In the genomic region with DNA sequence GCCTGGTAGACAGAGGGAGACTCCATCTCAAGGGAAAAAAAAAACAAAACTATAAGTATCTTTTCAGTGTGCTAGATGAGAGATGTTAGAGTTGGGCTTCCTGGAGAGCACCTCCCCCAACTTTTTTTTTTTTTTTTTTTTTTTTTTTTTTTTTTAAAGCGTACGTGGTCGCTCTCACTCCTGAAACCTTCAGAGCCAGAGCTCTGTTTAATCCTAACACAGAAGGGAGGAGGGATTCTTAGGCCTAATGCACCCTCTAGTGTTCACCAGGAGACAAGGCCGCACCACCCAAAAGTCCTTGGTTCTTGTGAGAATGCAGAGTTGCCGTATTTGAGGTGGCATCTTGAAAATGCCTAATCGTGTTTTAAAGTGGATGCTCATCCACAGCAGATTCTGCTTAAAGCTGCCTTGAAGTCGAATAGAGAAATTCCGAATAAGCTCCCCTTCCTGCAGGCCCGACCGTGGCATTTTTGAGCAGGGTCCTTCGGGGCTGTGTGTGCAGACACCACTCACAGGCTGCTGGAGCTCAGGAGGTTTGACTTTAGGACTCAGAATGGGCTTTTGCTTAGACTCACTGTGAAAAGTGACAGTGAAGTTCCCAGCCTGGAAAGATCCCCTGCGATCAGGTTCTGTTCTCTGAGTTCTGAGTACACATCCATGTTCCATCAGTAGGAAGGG, we compare ENCODE assay signal across 8 cellular contexts.
A peak's percentile ranks its signal among the peaks of the same experiment; 100 is the strongest.
DNase-seq lines count a peak whose midpoint lies in the region; ATAC-seq, FAIRE-seq and TF ChIP-seq lines count a peak whose summit lies in the region.

No MANE protein-coding gene starts in this region.

- POLR2A ChIA-PET in Panc1 (lab: Charles Lee): no interaction called here

- CTCF ChIA-PET in Panc1 (lab: Charles Lee): interaction anchor here (0.6 to 1.4 kb wide), 15 partner anchors 11 to 1409 kb away, joined by 3 to 29 read pairs (median 4); no protein-coding TSS in a partner anchor

- intact Hi-C loops in Panc1 (cut with micrococcal nuclease; ENCODE audit: unreplicated experiment): loop anchor here (1.0 to 10.0 kb wide), 2 partner anchors 151 to 612 kb away; no protein-coding TSS in a partner anchor
- intact Hi-C loops in posterior vena cava (cut with DNase I): loop anchor here (2.0 to 10.0 kb wide), 3 partner anchors 72 to 612 kb away; no protein-coding TSS in a partner anchor

- no TSS peak for BruUV-seq in Panc1 (replicated peaks; lab: Mats Ljungman, UMichigan)

- H3K27me3 ChIP-seq in Panc1 (ENCODE audit: control insufficient read depth, insufficient read depth, low read length) (no peaks in the 10 kb centered on the region), cardiac muscle cell (no peaks in the 10 kb centered on the region)

- H3K9me3 ChIP-seq in Panc1 (ENCODE audit: control insufficient read depth, insufficient read depth, low read depth, low read length) (no peaks in the 10 kb centered on the region), cardiac muscle cell (ENCODE audit: low read depth) (no peaks in the 10 kb centered on the region)

- H3K36me3 ChIP-seq in Panc1 (ENCODE audit: control insufficient read depth, insufficient read depth, low read length) (no peaks in the 10 kb centered on the region), cardiac muscle cell (no peaks in the 10 kb centered on the region)

- H3K36me3 Mint-ChIP-seq in activated naive CD8-positive, alpha-beta T cell treated with anti-CD3 and anti-CD28 coated beads for 36 hours: no peaks in the 10 kb centered on the region
- peaks cover 2% of the 10 kb centered on the region for H3K36me3 Mint-ChIP-seq in progenitor cell of endocrine pancreas (ENCODE audit: insufficient read depth)

- no peak for TF ChIP-seq POLR2A in GM12892 (IDR thresholded peaks at IDR 0.05; ENCODE audit: low read depth, low read length)

- ATAC-seq in Panc1: peak; percentile 97

- in situ Hi-C loops in Panc1 (cut with HindIII; ENCODE audit: low pct_unique_long_range_greater_than_20kb, low sequenced_read_pairs): no loop called here

- no peak overlapping the region for H3K27ac Mint-ChIP-seq in activated naive CD8-positive, alpha-beta T cell treated with anti-CD3 and anti-CD28 coated beads for 36 hours
- no peak overlapping the region for H3K27ac Mint-ChIP-seq in progenitor cell of endocrine pancreas

- TF ChIP-seq CTCF in Panc1 (IDR thresholded peaks at IDR 0.05) (peak; percentile 87), cardiac muscle cell (IDR thresholded peaks at IDR 0.05; ENCODE audit: low read depth, low read length) (peak; percentile 78), progenitor cell of endocrine pancreas (IDR thresholded peaks at IDR 0.05; ENCODE audit: unreplicated experiment) (peak; percentile 75)

- no peak overlapping the region for H3K4me3 Mint-ChIP-seq in activated naive CD8-positive, alpha-beta T cell treated with anti-CD3 and anti-CD28 coated beads for 36 hours
- no peak overlapping the region for H3K4me3 Mint-ChIP-seq in progenitor cell of endocrine pancreas (ENCODE audit: low read depth)

- no peak overlapping the region for H3K4me3 ChIP-seq in Jurkat, Clone E6-1 (ENCODE audit: low read length)
- H3K4me3 ChIP-seq in Panc1 (ENCODE audit: low read depth in 2 of 2, low read length in 2 of 2) (no peak overlapping the region), cardiac muscle cell (no peak overlapping the region)

- no peaks in the 10 kb centered on the region for H3K9me3 Mint-ChIP-seq in activated naive CD8-positive, alpha-beta T cell treated with anti-CD3 and anti-CD28 coated beads for 36 hours
- H3K9me3 Mint-ChIP-seq in progenitor cell of endocrine pancreas (ENCODE audit: low read depth): no peaks in the 10 kb centered on the region

- H3K27me3 Mint-ChIP-seq in activated naive CD8-positive, alpha-beta T cell treated with anti-CD3 and anti-CD28 coated beads for 36 hours: peaks cover 13% of the 10 kb centered on the region
- no peaks in the 10 kb centered on the region for H3K27me3 Mint-ChIP-seq in progenitor cell of endocrine pancreas

- FAIRE-seq in GM12892 (lab: Jason Lieb, UNC): no peak

- no peaks in the 10 kb centered on the region for H3K4me1 ChIP-seq in Panc1 (ENCODE audit: control insufficient read depth, insufficient read depth, low read length)
- H3K4me1 ChIP-seq in cardiac muscle cell (ENCODE audit: low read depth): no peaks in the 10 kb centered on the region

- DNase-seq in AG08395 (ENCODE audit: low spot score): peak; percentile 88
- peak; percentile 44 for DNase-seq in GM12892 (ENCODE audit: insufficient read length)
- DNase-seq in Jurkat, Clone E6-1 (ENCODE audit: low read depth, low spot score): peak; percentile 82
- peak; percentile 50 for DNase-seq in Panc1 (ENCODE audit: low read depth, low spot score)
- DNase-seq in activated naive CD8-positive, alpha-beta T cell treated with anti-CD3 and anti-CD28 coated beads for 36 hours: peak; percentile 26
- DNase-seq in cardiac muscle cell (ENCODE audit: low read depth in 1 of 2, low spot score in 1 of 2): peak; percentile 92 to 93
- peak; percentile 42 for DNase-seq in progenitor cell of endocrine pancreas (ENCODE audit: low spot score, unreplicated experiment)
- DNase-seq in posterior vena cava (ENCODE audit: low spot score): no peak

- no peaks in the 10 kb centered on the region for H3K4me1 Mint-ChIP-seq in activated naive CD8-positive, alpha-beta T cell treated with anti-CD3 and anti-CD28 coated beads for 36 hours
- H3K4me1 Mint-ChIP-seq in progenitor cell of endocrine pancreas (ENCODE audit: low read depth): no peaks in the 10 kb centered on the region

- H3K27ac ChIP-seq in Panc1 (ENCODE audit: low read length): no peak overlapping the region
- no peak overlapping the region for H3K27ac ChIP-seq in cardiac muscle cell
